In genomic region chr12:120230974-120231315, GRCh38 we compare ENCODE assay signal across 1 cellular context.
TF ChIP-seq lines count a peak whose summit lies in the region.

No MANE protein-coding gene starts in this region.

TF ChIP-seq in WTC11, 78 proteins besides CTCF, POLR2A, EP300 and RAD21 (continued from another document):
- TF ChIP-seq, protein P1, sequence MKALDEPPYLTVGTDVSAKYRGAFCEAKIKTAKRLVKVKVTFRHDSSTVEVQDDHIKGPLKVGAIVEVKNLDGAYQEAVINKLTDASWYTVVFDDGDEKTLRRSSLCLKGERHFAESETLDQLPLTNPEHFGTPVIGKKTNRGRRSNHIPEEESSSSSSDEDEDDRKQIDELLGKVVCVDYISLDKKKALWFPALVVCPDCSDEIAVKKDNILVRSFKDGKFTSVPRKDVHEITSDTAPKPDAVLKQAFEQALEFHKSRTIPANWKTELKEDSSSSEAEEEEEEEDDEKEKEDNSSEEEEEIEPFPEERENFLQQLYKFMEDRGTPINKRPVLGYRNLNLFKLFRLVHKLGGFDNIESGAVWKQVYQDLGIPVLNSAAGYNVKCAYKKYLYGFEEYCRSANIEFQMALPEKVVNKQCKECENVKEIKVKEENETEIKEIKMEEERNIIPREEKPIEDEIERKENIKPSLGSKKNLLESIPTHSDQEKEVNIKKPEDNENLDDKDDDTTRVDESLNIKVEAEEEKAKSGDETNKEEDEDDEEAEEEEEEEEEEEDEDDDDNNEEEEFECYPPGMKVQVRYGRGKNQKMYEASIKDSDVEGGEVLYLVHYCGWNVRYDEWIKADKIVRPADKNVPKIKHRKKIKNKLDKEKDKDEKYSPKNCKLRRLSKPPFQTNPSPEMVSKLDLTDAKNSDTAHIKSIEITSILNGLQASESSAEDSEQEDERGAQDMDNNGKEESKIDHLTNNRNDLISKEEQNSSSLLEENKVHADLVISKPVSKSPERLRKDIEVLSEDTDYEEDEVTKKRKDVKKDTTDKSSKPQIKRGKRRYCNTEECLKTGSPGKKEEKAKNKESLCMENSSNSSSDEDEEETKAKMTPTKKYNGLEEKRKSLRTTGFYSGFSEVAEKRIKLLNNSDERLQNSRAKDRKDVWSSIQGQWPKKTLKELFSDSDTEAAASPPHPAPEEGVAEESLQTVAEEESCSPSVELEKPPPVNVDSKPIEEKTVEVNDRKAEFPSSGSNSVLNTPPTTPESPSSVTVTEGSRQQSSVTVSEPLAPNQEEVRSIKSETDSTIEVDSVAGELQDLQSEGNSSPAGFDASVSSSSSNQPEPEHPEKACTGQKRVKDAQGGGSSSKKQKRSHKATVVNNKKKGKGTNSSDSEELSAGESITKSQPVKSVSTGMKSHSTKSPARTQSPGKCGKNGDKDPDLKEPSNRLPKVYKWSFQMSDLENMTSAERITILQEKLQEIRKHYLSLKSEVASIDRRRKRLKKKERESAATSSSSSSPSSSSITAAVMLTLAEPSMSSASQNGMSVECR (CRISPR knock-in tag; IDR thresholded peaks at IDR 0.05; ENCODE audit: borderline replicate concordance): no peak
- TF ChIP-seq EMX1 (CRISPR knock-in tag; IDR thresholded peaks at IDR 0.05) (no peak), CBFB (CRISPR knock-in tag; IDR thresholded peaks at IDR 0.05; ENCODE audit: low read depth) (no peak), E2F4 (CRISPR knock-in tag; IDR thresholded peaks at IDR 0.05; ENCODE audit: borderline replicate concordance, low read depth) (no peak), JUN (CRISPR knock-in tag; IDR thresholded peaks at IDR 0.05) (no peak), SMAD4 (CRISPR knock-in tag; IDR thresholded peaks at IDR 0.05) (no peak), ZNF281 (CRISPR knock-in tag; IDR thresholded peaks at IDR 0.05) (no peak), ZNF317 (CRISPR knock-in tag; IDR thresholded peaks at IDR 0.05; ENCODE audit: borderline replicate concordance, low read depth) (no peak), STAT6 (CRISPR knock-in tag; conservative IDR thresholded peaks at IDR 0.05; ENCODE audit: low read depth) (no peak), NFATC4 (CRISPR knock-in tag; IDR thresholded peaks at IDR 0.05) (no peak), ZNF423 (CRISPR knock-in tag; IDR thresholded peaks at IDR 0.05) (no peak), ELF4 (CRISPR knock-in tag; IDR thresholded peaks at IDR 0.05; ENCODE audit: low read depth) (no peak)
